24 cellular contexts compared by ENCODE assay signal in the genomic region with DNA sequence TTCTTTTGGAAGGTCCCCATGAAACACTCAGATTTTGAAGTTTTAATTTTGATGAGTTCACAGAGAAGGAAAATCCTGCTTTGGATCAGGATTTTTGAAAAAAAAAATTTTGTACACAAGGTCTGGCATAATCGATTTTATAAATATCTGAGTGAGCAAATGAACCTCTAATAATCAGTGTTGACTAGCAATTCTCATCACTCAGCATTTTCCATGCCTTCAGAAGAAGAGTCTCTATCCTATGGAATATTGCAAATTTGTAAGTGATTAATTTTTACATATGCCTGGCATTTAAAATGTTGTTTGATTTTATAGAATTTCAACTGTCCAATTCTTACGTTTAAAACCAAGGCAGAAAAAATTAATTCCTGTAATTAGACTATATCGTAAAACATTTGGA. TPM values are rescaled to one million over a fixed set of nuclear protein-coding genes. Genes with fewer than 3 reads are reported as not detected.
DNase-seq lines count a peak whose midpoint lies in the region; ATAC-seq, FAIRE-seq and TF ChIP-seq lines count a peak whose summit lies in the region.
"Had no signal": no experiment of that assay in that cellular context is flagged by ENCODE, and none has a peak within 500 bp of the region (broad histone marks: within the 10 kb centered on the region; RNA-seq: fewer than 3 reads in every experiment).

No MANE protein-coding gene starts in this region.

- no peak overlapping the region for H3K9ac ChIP-seq in HepG2 (ENCODE audit: insufficient read depth, low read depth, low read length)
- no peak overlapping the region for H3K9ac ChIP-seq in K562 (ENCODE audit: insufficient read depth in 1 of 2, low read depth in 2 of 2, low read length in 2 of 2)
- H3K9ac ChIP-seq: BLaER1 had no signal

- TF ChIP-seq RAD21 in HepG2 (CRISPR knock-in tag; IDR thresholded peaks at IDR 0.05): no peak
- no peak for TF ChIP-seq RAD21 in K562 (CRISPR knock-in tag; conservative IDR thresholded peaks at IDR 0.05 in 1 of 2, IDR thresholded peaks at IDR 0.05 in 1 of 2)

- H3K79me2 ChIP-seq in HepG2 (ENCODE audit: insufficient read depth, low read length) (no peaks in the 10 kb centered on the region), K562 (ENCODE audit: control insufficient read depth, insufficient read depth, low read length) (no peaks in the 10 kb centered on the region)

- H3K4me1 ChIP-seq in HepG2 (ENCODE audit: insufficient read depth, low read length) (peaks cover 18% of the 10 kb centered on the region), right lobe of liver (no peaks in the 10 kb centered on the region), K562 (replicated peaks in 1 of 2; ENCODE audit: control insufficient read depth in 2 of 2, insufficient read depth in 2 of 2, low read length in 2 of 2) (no peaks in the 10 kb centered on the region)
- H3K4me1 ChIP-seq: BE2C, BLaER1 had no signal

- no peak overlapping the region for H3K4me2 ChIP-seq in HepG2 (ENCODE audit: low read depth, low read length)
- no peak overlapping the region for H3K4me2 ChIP-seq in K562 (ENCODE audit: insufficient read depth, low read length)
- H3K4me2 ChIP-seq: BLaER1 had no signal

- TF ChIP-seq POLR2A in HepG2 (IDR thresholded peaks at IDR 0.05; ENCODE audit: insufficient read depth in 1 of 2, low read depth in 2 of 2, low read length in 2 of 2): no peak
- TF ChIP-seq POLR2A in right lobe of liver (IDR thresholded peaks at IDR 0.05): no peak
- TF ChIP-seq POLR2A in K562 (conservative IDR thresholded peaks at IDR 0.05): no peak
- TF ChIP-seq POLR2A in erythroblast (IDR thresholded peaks at IDR 0.05; ENCODE audit: low read length): no peak

- TF ChIP-seq EP300 in HepG2 (IDR thresholded peaks at IDR 0.05; ENCODE audit: low read depth in 2 of 2, low read length in 2 of 2): no peak
- no peak for TF ChIP-seq EP300 in HepG2 (CRISPR knock-in tag; IDR thresholded peaks at IDR 0.05; ENCODE audit: borderline replicate concordance)
- no peak for TF ChIP-seq EP300 in K562 (IDR thresholded peaks at IDR 0.05; ENCODE audit: low read length)

- H2AFZ ChIP-seq in HepG2 (ENCODE audit: low read length) (no peak overlapping the region), K562 (ENCODE audit: low read depth, low read length) (no peak overlapping the region)

- CTCF ChIA-PET in HepG2 (lab: Yijun Ruan, JAX; ENCODE audit: low intra/inter-chr PET ratio, low total read pairs): no interaction called here
- CTCF ChIA-PET in K562 (lab: Yijun Ruan, JAX; ENCODE audit: low intra/inter-chr PET ratio): no interaction called here

- intact Hi-C loops in HepG2 (cut with micrococcal nuclease; ENCODE audit: unreplicated experiment) (no loop called here), right lobe of liver (cut with DNase I) (no loop called here), K562 (cut with micrococcal nuclease) (no loop called here)

- 77% methylated on average over 3 of the region's 3 CpGs for WGBS in HepG2 (ENCODE audit: low lambda C conversion rate)
- WGBS in right lobe of liver (ENCODE audit: insufficient coverage, low coverage, low lambda C conversion rate, missing lambda C conversion rate): 79% methylated on average over 3 of the region's 3 CpGs
- 2% methylated on average over 3 of the region's 3 CpGs for WGBS in K562 (ENCODE audit: insufficient coverage, low coverage, missing lambda C conversion rate)

- H3K27me3 ChIP-seq in HepG2 (ENCODE audit: control insufficient read depth in 1 of 2, insufficient read depth in 2 of 2, low read length in 2 of 2) (no peaks in the 10 kb centered on the region), right lobe of liver (no peaks in the 10 kb centered on the region), K562 (ENCODE audit: control insufficient read depth in 2 of 2, insufficient read depth in 2 of 2, low read length in 2 of 2) (peaks cover 0 to 12% of the 10 kb centered on the region in 2 experiments; a peak in 3 of 5 replicates)
- H3K27me3 ChIP-seq: BE2C, BLaER1 had no signal

- H3K4me3 ChIP-seq in HepG2 (replicated peaks in 1 of 3; ENCODE audit: insufficient read depth in 1 of 3, low read depth in 2 of 3, low read length in 3 of 3) (no peak overlapping the region), right lobe of liver (no peak overlapping the region), K562 (no peak overlapping the region)
- H3K4me3 ChIP-seq: BLaER1, GM12878 had no signal

- no peaks in the 10 kb centered on the region for H3K9me1 ChIP-seq in K562 (ENCODE audit: control insufficient read depth, insufficient read depth, low read length)

- FAIRE-seq in HepG2 (lab: Jason Lieb, UNC) (no peak), K562 (lab: Jason Lieb, UNC) (no peak)
- FAIRE-seq: GM12878, GM12892 had no signal

- BruUV-seq in HepG2 (replicated peaks; lab: Mats Ljungman, UMichigan) (no TSS peak), K562 (replicated peaks; lab: Mats Ljungman, UMichigan) (no TSS peak)

- POLR2A ChIA-PET in HepG2 (lab: Yijun Ruan, JAX) (no interaction called here), K562 (lab: Yijun Ruan, JAX) (no interaction called here)

- DNase-seq in HepG2 (ENCODE audit: low spot score): no peak
- DNase-seq in right lobe of liver: no peak
- no peak for DNase-seq in K562 (ENCODE audit: extremely low read depth in 1 of 4, low spot score in 3 of 4)
- DNase-seq in midbrain (lab: John Stamatoyannopoulos, UW): no peak
- DNase-seq in erythroblast (lab: John Stamatoyannopoulos, UW): no peak
- DNase-seq: ACHN; BE2C; C1 segment of cervical spinal cord; CD4-positive, alpha-beta memory T cell; CD4-positive, CD25-positive, alpha-beta regulatory T cell; CD8-positive, alpha-beta memory T cell; COR-L47; DMS 273 treated with DMSO at 0.1 percent for 48 hours; DMS153; DMS53; DMS79; DND-41; EL; GDM1 had no signal

- H4K20me1 ChIP-seq in HepG2 (ENCODE audit: insufficient read depth, low read length) (no peaks in the 10 kb centered on the region), K562 (replicated peaks; ENCODE audit: control insufficient read depth, insufficient read depth, low read length) (no peaks in the 10 kb centered on the region)
- H4K20me1 ChIP-seq: BLaER1 had no signal

- in situ Hi-C loops in HepG2 (cut with HindIII; ENCODE audit: extremely low pct_ligation_motif_present, low pct_unique_long_range_greater_than_20kb): no loop called here
- in situ Hi-C loops in K562 (cut with MboI): no loop called here

- TF ChIP-seq CTCF in HepG2 (CRISPR knock-in tag; IDR thresholded peaks at IDR 0.05): no peak
- no peak for TF ChIP-seq CTCF in right lobe of liver (IDR thresholded peaks at IDR 0.05)
- TF ChIP-seq CTCF in K562 (IDR thresholded peaks at IDR 0.05 in 2 of 3, conservative IDR thresholded peaks at IDR 0.05 in 1 of 3; ENCODE audit: insufficient read depth in 2 of 3, low read depth in 1 of 3, low read length in 3 of 3): no peak

- H3K36me3 ChIP-seq in HepG2 (replicated peaks in 1 of 2; ENCODE audit: control insufficient read depth in 1 of 2, insufficient read depth in 2 of 2, low read length in 2 of 2) (peaks cover 5 to 14% of the 10 kb centered on the region in 2 experiments; a peak in 4 of 5 replicates), right lobe of liver (peaks cover 0 to 33% (median 7%) of the 10 kb centered on the region in 4 donors), K562 (ENCODE audit: control insufficient read depth, insufficient read depth, low read length) (no peaks in the 10 kb centered on the region)

- ATAC-seq in HepG2 (no peak), right lobe of liver (no peak), K562 (no peak)
- ATAC-seq: GM12878 had no signal

- H3K9me3 ChIP-seq in HepG2 (ENCODE audit: low read length) (no peaks in the 10 kb centered on the region), right lobe of liver (no peaks in the 10 kb centered on the region), K562 (replicated peaks; ENCODE audit: control insufficient read depth, insufficient read depth, low read depth, low read length) (no peaks in the 10 kb centered on the region)
- H3K9me3 ChIP-seq: BE2C, BLaER1 had no signal

- no peak overlapping the region for H3K27ac ChIP-seq in HepG2 (ENCODE audit: extremely low read length, insufficient read depth, low read length)
- H3K27ac ChIP-seq in right lobe of liver: no peak overlapping the region
- no peak overlapping the region for H3K27ac ChIP-seq in K562 (ENCODE audit: extremely low read depth, low read depth, low read length)
- H3K27ac ChIP-seq: 22Rv1, BLaER1 had no signal

RNA-seq across cellular contexts. Expression of gene REP15, which starts 30.5 kb away (rescaled TPM):
- total RNA-seq in HepG2 (2016; rRNA removed; fragmentation: Illumina TruSeq; extraction: Trizol) (0.64 and 1.0 TPM in 2 replicates), right lobe of liver (1 to 10 TPM in 2 of 6 experiments, under 1 TPM in 4; 0.24 to 1.8 (median 0.88) TPM), K562 (2014; rRNA removed) (not detected in 2 replicates), K562 (2014; rRNA removed; fragmentation: Illumina TruSeq; extraction: Trizol) (not detected in 2 replicates), K562 (2015; rRNA removed; fragmentation: Illumina TruSeq; extraction: Trizol) (not detected in 2 replicates), K562 (2021) (not detected in 2 replicates)
- not detected in 2 replicates for total RNA-seq in HepG2 (2016; cell fraction: cytosol; rRNA removed; fragmentation: Illumina TruSeq; extraction: Trizol; ENCODE audit: low read depth)
- total RNA-seq in HepG2 (2016; cell fraction: insoluble cytoplasmic fraction; rRNA removed; fragmentation: Illumina TruSeq; extraction: Trizol): 0.64 and 0.78 TPM in 2 replicates
- total RNA-seq in HepG2 (2016; cell fraction: membrane; rRNA removed; fragmentation: Illumina TruSeq; extraction: Trizol): 0.34 and 0.43 TPM in 2 replicates
- 0.60 and 0.62 TPM in 2 replicates for total RNA-seq in HepG2 (2016; cell fraction: nucleus; rRNA removed; fragmentation: Illumina TruSeq; extraction: Trizol)
- polyA plus RNA-seq in HepG2 (2011; rRNA removed) (0.12 and 0.14 TPM in 2 replicates), K562 (2011; rRNA removed) (not detected in 2 replicates), K562 (2014; fragmentation: Illumina TruSeq; extraction: Trizol) (not detected in 2 replicates), K562 (2014; fragmentation: Nextera tagmentation; extraction: Ambion mirVana) (not detected), K562 (2014; rRNA removed) (not detected in 2 replicates)
- polyA plus RNA-seq in HepG2 (2011; cell fraction: cytosol; rRNA removed): 0.15 and 0.21 TPM in 2 replicates
- 0.29 and 0.42 TPM in 2 replicates for polyA plus RNA-seq in HepG2 (2011; cell fraction: nucleus; rRNA removed)
- 0.37 and 0.74 TPM in 2 replicates for polyA plus RNA-seq in HepG2 (2012)
- polyA plus RNA-seq in HepG2 (2016; cell fraction: cytosol; fragmentation: Illumina TruSeq; extraction: Trizol; ENCODE audit: low read depth): 0.12 TPM in 1 of 2 replicates, not detected in the other
- polyA plus RNA-seq in HepG2 (2016; cell fraction: insoluble cytoplasmic fraction; fragmentation: Illumina TruSeq; extraction: Trizol; ENCODE audit: low read depth): 0.51 and 1.3 TPM in 2 replicates
- not detected in 2 replicates for polyA plus RNA-seq in HepG2 (2016; cell fraction: membrane; fragmentation: Illumina TruSeq; extraction: Trizol; ENCODE audit: low read depth)
- polyA plus RNA-seq in HepG2 (2016; cell fraction: nucleus; fragmentation: Illumina TruSeq; extraction: Trizol; ENCODE audit: insufficient read depth, low read depth): 1.2 and 1.9 TPM in 2 replicates
- 0.14 and 0.96 TPM in 2 replicates for polyA minus RNA-seq in HepG2 (2011; rRNA and poly(A)+ RNA removed; ENCODE audit: low replicate concordance)
- not detected in 2 replicates for polyA minus RNA-seq in HepG2 (2011; cell fraction: cytosol; rRNA and poly(A)+ RNA removed)
- polyA minus RNA-seq in HepG2 (2011; cell fraction: nucleus; rRNA and poly(A)+ RNA removed): 2.3 and 4.4 TPM in 2 replicates
- not detected in 2 replicates for total RNA-seq in K562 (2011; cell fraction: chromatin; rRNA removed; ENCODE audit: low replicate concordance)
- not detected in 2 replicates for total RNA-seq in K562 (2011; cell fraction: nucleolus; rRNA removed)
- not detected in 2 replicates for total RNA-seq in K562 (2011; cell fraction: nucleoplasm; rRNA removed)
- not detected in 2 replicates for polyA plus RNA-seq in K562 (2011; cell fraction: cytosol; rRNA removed)
- polyA plus RNA-seq in K562 (2011; cell fraction: nucleus; rRNA removed): not detected in 2 replicates
- polyA plus RNA-seq in K562 (2012): not detected in 2 replicates
- polyA minus RNA-seq in K562 (2011; rRNA and poly(A)+ RNA removed): not detected in 2 replicates
- not detected in 2 replicates for polyA minus RNA-seq in K562 (2011; cell fraction: cytosol; rRNA and poly(A)+ RNA removed)
- not detected in 2 replicates for polyA minus RNA-seq in K562 (2011; cell fraction: nucleus; rRNA and poly(A)+ RNA removed)
- total RNA-seq: CD4-positive, alpha-beta memory T cell; CD4-positive, CD25-positive, alpha-beta regulatory T cell; GM12878 had no signal
- polyA plus RNA-seq: CD14-positive monocyte; CD8-positive, alpha-beta memory T cell; GM12878 had no signal

RNA-seq across cellular contexts. Expression of gene MRPS35, which starts 44.9 kb away (rescaled TPM):
- total RNA-seq in HepG2 (2016; rRNA removed; fragmentation: Illumina TruSeq; extraction: Trizol) (104 and 160 TPM in 2 replicates), right lobe of liver (10 to 100 TPM; 34.6 to 84.4 (median 41.1) TPM), K562 (2014; rRNA removed) (72.2 and 79.7 TPM in 2 replicates), K562 (2014; rRNA removed; fragmentation: Illumina TruSeq; extraction: Trizol) (120 and 138 TPM in 2 replicates), K562 (2015; rRNA removed; fragmentation: Illumina TruSeq; extraction: Trizol) (102 and 114 TPM in 2 replicates), K562 (2021) (79.0 and 88.8 TPM in 2 replicates)
- total RNA-seq in HepG2 (2016; cell fraction: cytosol; rRNA removed; fragmentation: Illumina TruSeq; extraction: Trizol; ENCODE audit: low read depth): 29.1 and 30.1 TPM in 2 replicates
- total RNA-seq in HepG2 (2016; cell fraction: insoluble cytoplasmic fraction; rRNA removed; fragmentation: Illumina TruSeq; extraction: Trizol): 102 and 162 TPM in 2 replicates
- 47.8 and 48.1 TPM in 2 replicates for total RNA-seq in HepG2 (2016; cell fraction: membrane; rRNA removed; fragmentation: Illumina TruSeq; extraction: Trizol)
- 39.9 and 41.6 TPM in 2 replicates for total RNA-seq in HepG2 (2016; cell fraction: nucleus; rRNA removed; fragmentation: Illumina TruSeq; extraction: Trizol)
- polyA plus RNA-seq in HepG2 (2011; rRNA removed) (48.8 and 63.4 TPM in 2 replicates), K562 (2011; rRNA removed) (77.0 and 95.6 TPM in 2 replicates), K562 (2014; fragmentation: Illumina TruSeq; extraction: Trizol) (99.3 and 116 TPM in 2 replicates), K562 (2014; fragmentation: Nextera tagmentation; extraction: Ambion mirVana) (100 to 1,000 TPM; 175 to 183 TPM), K562 (2014; rRNA removed) (88.8 and 94.7 TPM in 2 replicates)
- 37.3 and 44.5 TPM in 2 replicates for polyA plus RNA-seq in HepG2 (2011; cell fraction: cytosol; rRNA removed)
- 8.5 and 11.1 TPM in 2 replicates for polyA plus RNA-seq in HepG2 (2011; cell fraction: nucleus; rRNA removed)
- polyA plus RNA-seq in HepG2 (2012): 47.9 and 61.2 TPM in 2 replicates
- polyA plus RNA-seq in HepG2 (2016; cell fraction: cytosol; fragmentation: Illumina TruSeq; extraction: Trizol; ENCODE audit: low read depth): 13.4 and 14.7 TPM in 2 replicates
- polyA plus RNA-seq in HepG2 (2016; cell fraction: insoluble cytoplasmic fraction; fragmentation: Illumina TruSeq; extraction: Trizol; ENCODE audit: low read depth): 142 and 160 TPM in 2 replicates
- 29.5 and 31.1 TPM in 2 replicates for polyA plus RNA-seq in HepG2 (2016; cell fraction: membrane; fragmentation: Illumina TruSeq; extraction: Trizol; ENCODE audit: low read depth)
- polyA plus RNA-seq in HepG2 (2016; cell fraction: nucleus; fragmentation: Illumina TruSeq; extraction: Trizol; ENCODE audit: insufficient read depth, low read depth): 50.1 and 50.5 TPM in 2 replicates
- 17.4 and 21.1 TPM in 2 replicates for polyA minus RNA-seq in HepG2 (2011; rRNA and poly(A)+ RNA removed; ENCODE audit: low replicate concordance)
- 47.1 and 47.8 TPM in 2 replicates for polyA minus RNA-seq in HepG2 (2011; cell fraction: cytosol; rRNA and poly(A)+ RNA removed)
- 20.2 and 28.0 TPM in 2 replicates for polyA minus RNA-seq in HepG2 (2011; cell fraction: nucleus; rRNA and poly(A)+ RNA removed)
- total RNA-seq in K562 (2011; cell fraction: chromatin; rRNA removed; ENCODE audit: low replicate concordance): 19.2 and 23.2 TPM in 2 replicates
- total RNA-seq in K562 (2011; cell fraction: nucleolus; rRNA removed): 8.3 and 10.9 TPM in 2 replicates
- 17.0 and 21.3 TPM in 2 replicates for total RNA-seq in K562 (2011; cell fraction: nucleoplasm; rRNA removed)
- polyA plus RNA-seq in K562 (2011; cell fraction: cytosol; rRNA removed): 26.8 and 52.8 TPM in 2 replicates
- polyA plus RNA-seq in K562 (2011; cell fraction: nucleus; rRNA removed): 17.0 and 29.5 TPM in 2 replicates
- 71.7 and 82.1 TPM in 2 replicates for polyA plus RNA-seq in K562 (2012)
- 77.5 and 78.7 TPM in 2 replicates for polyA minus RNA-seq in K562 (2011; rRNA and poly(A)+ RNA removed)
- 43.8 and 60.3 TPM in 2 replicates for polyA minus RNA-seq in K562 (2011; cell fraction: cytosol; rRNA and poly(A)+ RNA removed)
- polyA minus RNA-seq in K562 (2011; cell fraction: nucleus; rRNA and poly(A)+ RNA removed): 6.6 and 18.2 TPM in 2 replicates

Comparison
In these comparisons a context has a peak if more than half of its experiments do, and no peak if none do; other contexts are left out.
1. Of the 241 proteins assayed by ChIP-seq in both HepG2 and K562: peak only in HepG2: MAFF and MAFK; only in K562: none; in both: none; in neither: 239.